In the genomic region with DNA sequence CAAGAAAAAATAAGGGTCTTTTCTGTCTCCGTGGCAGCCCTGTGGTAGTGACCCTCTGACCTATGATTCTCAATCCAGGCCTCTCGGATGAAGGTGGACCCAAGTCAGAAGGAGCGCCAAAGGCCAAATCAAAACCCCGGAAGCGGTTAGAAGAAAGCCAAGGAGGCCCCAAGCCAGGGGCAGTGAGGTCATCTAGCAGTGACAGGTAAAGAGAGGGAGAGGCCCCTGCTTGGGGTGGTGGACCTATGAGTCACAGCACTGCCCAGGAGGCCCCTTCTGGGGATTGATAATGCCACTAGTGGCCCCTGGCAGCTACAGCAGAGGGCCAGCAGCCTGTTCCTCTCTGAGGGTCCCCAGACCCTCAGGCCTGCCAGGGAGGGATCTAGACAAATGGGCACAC, we compare ENCODE assay signal across 1 cellular context.
A peak's percentile ranks its signal among the peaks of the same experiment; 100 is the strongest.
TF ChIP-seq lines count a peak whose summit lies in the region.

No MANE protein-coding gene starts in this region.

TF ChIP-seq in HepG2, 621 proteins besides CTCF, POLR2A, EP300 and RAD21 (continued from another document and continues in another):
- TF ChIP-seq ZNF574 (CRISPR knock-in tag; IDR thresholded peaks at IDR 0.05) (peak; percentile 70), ZNF562 (CRISPR knock-in tag; IDR thresholded peaks at IDR 0.05; ENCODE audit: borderline replicate concordance) (no peak), RERE (CRISPR knock-in tag; IDR thresholded peaks at IDR 0.05; ENCODE audit: low read depth) (peak; percentile 81), ZNF225 (CRISPR knock-in tag; IDR thresholded peaks at IDR 0.05) (no peak), ZNF484 (CRISPR knock-in tag; IDR thresholded peaks at IDR 0.05; ENCODE audit: borderline replicate concordance, low read depth) (no peak), SIN3A (IDR thresholded peaks at IDR 0.05; ENCODE audit: borderline replicate concordance, low read depth, low read length) (peak; percentile 70; the same call in 1 of the 2 replicates), ZNF101 (CRISPR knock-in tag; IDR thresholded peaks at IDR 0.05; ENCODE audit: borderline replicate concordance, low read depth) (no peak), ZNF878 (CRISPR knock-in tag; IDR thresholded peaks at IDR 0.05) (0 out of 2 replicates have a peak, but pooled peaks have one; percentile 54), ZNF614 (CRISPR knock-in tag; IDR thresholded peaks at IDR 0.05; ENCODE audit: borderline replicate concordance) (peak; percentile 67), ZNF564 (CRISPR knock-in tag; IDR thresholded peaks at IDR 0.05) (no peak), TCF12 (IDR thresholded peaks at IDR 0.05) (no peak), TCF12 (CRISPR knock-in tag; IDR thresholded peaks at IDR 0.05) (peak; percentile 87), ZNF296 (CRISPR knock-in tag; conservative IDR thresholded peaks at IDR 0.05) (0 out of 2 replicates have a peak, but pooled peaks have one; percentile 55), ZSCAN20 (CRISPR knock-in tag; IDR thresholded peaks at IDR 0.05; ENCODE audit: borderline replicate concordance) (no peak), MAF1 (CRISPR knock-in tag; IDR thresholded peaks at IDR 0.05; ENCODE audit: borderline replicate concordance) (no peak), KDM2A (CRISPR knock-in tag; IDR thresholded peaks at IDR 0.05; ENCODE audit: borderline replicate concordance, low read depth) (peak; percentile 77), NFIC (IDR thresholded peaks at IDR 0.05; ENCODE audit: low read length) (peak; percentile 68), KDM6A (CRISPR knock-in tag; IDR thresholded peaks at IDR 0.05; ENCODE audit: low read depth) (peak; percentile 95), ZNF772 (CRISPR knock-in tag; IDR thresholded peaks at IDR 0.05) (peak; percentile 76; the same call in 1 of the 2 replicates), NR2F1 (CRISPR knock-in tag; IDR thresholded peaks at IDR 0.05) (peak; percentile 96 to 98), ZNF777 (CRISPR knock-in tag; IDR thresholded peaks at IDR 0.05) (no peak), ZNF781 (CRISPR knock-in tag; IDR thresholded peaks at IDR 0.05; ENCODE audit: borderline replicate concordance, not compliant biosample characterization) (peak; percentile 34), DR1 (CRISPR knock-in tag; IDR thresholded peaks at IDR 0.05) (no peak), ZNF224 (CRISPR knock-in tag; IDR thresholded peaks at IDR 0.05) (no peak), ZNF431 (CRISPR knock-in tag; IDR thresholded peaks at IDR 0.05; ENCODE audit: borderline replicate concordance, low read depth) (no peak), SRF (IDR thresholded peaks at IDR 0.05; ENCODE audit: low read depth, low read length) (no peak), ZBTB21 (CRISPR knock-in tag; IDR thresholded peaks at IDR 0.05) (peak; percentile 82; the same call in 1 of the 2 replicates), SALL2 (CRISPR knock-in tag; IDR thresholded peaks at IDR 0.05) (no peak), SIX1 (CRISPR knock-in tag; IDR thresholded peaks at IDR 0.05; ENCODE audit: borderline replicate concordance) (peak; percentile 53; the same call in 1 of the 2 replicates), RARA (CRISPR knock-in tag; IDR thresholded peaks at IDR 0.05) (peak; percentile 97)
- TF ChIP-seq, protein P1, sequence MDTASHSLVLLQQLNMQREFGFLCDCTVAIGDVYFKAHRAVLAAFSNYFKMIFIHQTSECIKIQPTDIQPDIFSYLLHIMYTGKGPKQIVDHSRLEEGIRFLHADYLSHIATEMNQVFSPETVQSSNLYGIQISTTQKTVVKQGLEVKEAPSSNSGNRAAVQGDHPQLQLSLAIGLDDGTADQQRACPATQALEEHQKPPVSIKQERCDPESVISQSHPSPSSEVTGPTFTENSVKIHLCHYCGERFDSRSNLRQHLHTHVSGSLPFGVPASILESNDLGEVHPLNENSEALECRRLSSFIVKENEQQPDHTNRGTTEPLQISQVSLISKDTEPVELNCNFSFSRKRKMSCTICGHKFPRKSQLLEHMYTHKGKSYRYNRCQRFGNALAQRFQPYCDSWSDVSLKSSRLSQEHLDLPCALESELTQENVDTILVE (CRISPR knock-in tag; IDR thresholded peaks at IDR 0.05): peak; percentile 61; the same call in 1 of the 2 replicates
- TF ChIP-seq, protein P2, sequence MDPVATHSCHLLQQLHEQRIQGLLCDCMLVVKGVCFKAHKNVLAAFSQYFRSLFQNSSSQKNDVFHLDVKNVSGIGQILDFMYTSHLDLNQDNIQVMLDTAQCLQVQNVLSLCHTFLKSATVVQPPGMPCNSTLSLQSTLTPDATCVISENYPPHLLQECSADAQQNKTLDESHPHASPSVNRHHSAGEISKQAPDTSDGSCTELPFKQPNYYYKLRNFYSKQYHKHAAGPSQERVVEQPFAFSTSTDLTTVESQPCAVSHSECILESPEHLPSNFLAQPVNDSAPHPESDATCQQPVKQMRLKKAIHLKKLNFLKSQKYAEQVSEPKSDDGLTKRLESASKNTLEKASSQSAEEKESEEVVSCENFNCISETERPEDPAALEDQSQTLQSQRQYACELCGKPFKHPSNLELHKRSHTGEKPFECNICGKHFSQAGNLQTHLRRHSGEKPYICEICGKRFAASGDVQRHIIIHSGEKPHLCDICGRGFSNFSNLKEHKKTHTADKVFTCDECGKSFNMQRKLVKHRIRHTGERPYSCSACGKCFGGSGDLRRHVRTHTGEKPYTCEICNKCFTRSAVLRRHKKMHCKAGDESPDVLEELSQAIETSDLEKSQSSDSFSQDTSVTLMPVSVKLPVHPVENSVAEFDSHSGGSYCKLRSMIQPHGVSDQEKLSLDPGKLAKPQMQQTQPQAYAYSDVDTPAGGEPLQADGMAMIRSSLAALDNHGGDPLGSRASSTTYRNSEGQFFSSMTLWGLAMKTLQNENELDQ (CRISPR knock-in tag; IDR thresholded peaks at IDR 0.05; ENCODE audit: borderline replicate concordance): no peak
- TF ChIP-seq, protein P3, sequence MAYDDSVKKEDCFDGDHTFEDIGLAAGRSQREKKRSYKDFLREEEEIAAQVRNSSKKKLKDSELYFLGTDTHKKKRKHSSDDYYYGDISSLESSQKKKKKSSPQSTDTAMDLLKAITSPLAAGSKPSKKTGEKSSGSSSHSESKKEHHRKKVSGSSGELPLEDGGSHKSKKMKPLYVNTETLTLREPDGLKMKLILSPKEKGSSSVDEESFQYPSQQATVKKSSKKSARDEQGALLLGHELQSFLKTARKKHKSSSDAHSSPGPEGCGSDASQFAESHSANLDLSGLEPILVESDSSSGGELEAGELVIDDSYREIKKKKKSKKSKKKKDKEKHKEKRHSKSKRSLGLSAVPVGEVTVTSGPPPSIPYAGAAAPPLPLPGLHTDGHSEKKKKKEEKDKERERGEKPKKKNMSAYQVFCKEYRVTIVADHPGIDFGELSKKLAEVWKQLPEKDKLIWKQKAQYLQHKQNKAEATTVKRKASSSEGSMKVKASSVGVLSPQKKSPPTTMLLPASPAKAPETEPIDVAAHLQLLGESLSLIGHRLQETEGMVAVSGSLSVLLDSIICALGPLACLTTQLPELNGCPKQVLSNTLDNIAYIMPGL (CRISPR knock-in tag; IDR thresholded peaks at IDR 0.05; ENCODE audit: borderline replicate concordance in 1 of 2, low read depth in 1 of 2): peak in 1 of 2 experiments; percentile 42; a peak in 1 of 4 replicates
- TF ChIP-seq, protein P4, sequence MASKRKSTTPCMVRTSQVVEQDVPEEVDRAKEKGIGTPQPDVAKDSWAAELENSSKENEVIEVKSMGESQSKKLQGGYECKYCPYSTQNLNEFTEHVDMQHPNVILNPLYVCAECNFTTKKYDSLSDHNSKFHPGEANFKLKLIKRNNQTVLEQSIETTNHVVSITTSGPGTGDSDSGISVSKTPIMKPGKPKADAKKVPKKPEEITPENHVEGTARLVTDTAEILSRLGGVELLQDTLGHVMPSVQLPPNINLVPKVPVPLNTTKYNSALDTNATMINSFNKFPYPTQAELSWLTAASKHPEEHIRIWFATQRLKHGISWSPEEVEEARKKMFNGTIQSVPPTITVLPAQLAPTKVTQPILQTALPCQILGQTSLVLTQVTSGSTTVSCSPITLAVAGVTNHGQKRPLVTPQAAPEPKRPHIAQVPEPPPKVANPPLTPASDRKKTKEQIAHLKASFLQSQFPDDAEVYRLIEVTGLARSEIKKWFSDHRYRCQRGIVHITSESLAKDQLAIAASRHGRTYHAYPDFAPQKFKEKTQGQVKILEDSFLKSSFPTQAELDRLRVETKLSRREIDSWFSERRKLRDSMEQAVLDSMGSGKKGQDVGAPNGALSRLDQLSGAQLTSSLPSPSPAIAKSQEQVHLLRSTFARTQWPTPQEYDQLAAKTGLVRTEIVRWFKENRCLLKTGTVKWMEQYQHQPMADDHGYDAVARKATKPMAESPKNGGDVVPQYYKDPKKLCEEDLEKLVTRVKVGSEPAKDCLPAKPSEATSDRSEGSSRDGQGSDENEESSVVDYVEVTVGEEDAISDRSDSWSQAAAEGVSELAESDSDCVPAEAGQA (IDR thresholded peaks at IDR 0.05; ENCODE audit: low read depth): peak; percentile 56; the same call in 1 of the 2 replicates
- TF ChIP-seq, protein P4 (CRISPR knock-in tag; IDR thresholded peaks at IDR 0.05; ENCODE audit: borderline replicate concordance): no peak
- TF ChIP-seq, protein P5, sequence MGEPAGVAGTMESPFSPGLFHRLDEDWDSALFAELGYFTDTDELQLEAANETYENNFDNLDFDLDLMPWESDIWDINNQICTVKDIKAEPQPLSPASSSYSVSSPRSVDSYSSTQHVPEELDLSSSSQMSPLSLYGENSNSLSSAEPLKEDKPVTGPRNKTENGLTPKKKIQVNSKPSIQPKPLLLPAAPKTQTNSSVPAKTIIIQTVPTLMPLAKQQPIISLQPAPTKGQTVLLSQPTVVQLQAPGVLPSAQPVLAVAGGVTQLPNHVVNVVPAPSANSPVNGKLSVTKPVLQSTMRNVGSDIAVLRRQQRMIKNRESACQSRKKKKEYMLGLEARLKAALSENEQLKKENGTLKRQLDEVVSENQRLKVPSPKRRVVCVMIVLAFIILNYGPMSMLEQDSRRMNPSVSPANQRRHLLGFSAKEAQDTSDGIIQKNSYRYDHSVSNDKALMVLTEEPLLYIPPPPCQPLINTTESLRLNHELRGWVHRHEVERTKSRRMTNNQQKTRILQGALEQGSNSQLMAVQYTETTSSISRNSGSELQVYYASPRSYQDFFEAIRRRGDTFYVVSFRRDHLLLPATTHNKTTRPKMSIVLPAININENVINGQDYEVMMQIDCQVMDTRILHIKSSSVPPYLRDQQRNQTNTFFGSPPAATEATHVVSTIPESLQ (CRISPR knock-in tag; conservative IDR thresholded peaks at IDR 0.05): no peak
